22 cellular contexts compared by ENCODE assay signal in the genomic region with DNA sequence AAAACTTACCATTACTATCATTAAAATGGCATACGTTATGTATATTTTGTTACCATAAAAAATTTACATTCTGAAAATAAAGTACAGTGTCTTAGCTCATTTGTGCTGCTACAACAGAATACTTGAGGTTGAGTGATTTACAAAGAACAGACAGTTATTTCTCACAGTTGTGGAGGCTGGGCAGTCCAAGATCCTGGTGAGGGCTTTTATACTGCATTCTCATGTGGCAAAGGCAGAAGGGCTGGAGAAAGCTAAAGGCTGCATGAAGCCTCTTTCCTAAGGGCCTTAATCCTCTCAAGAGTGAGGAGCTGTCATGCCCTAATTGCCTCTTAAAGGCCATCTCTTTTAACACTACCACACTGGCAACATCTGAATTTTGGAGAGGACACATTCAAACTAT. TPM values are rescaled to one million over a fixed set of nuclear protein-coding genes. Genes with fewer than 3 reads are reported as not detected.
"Had no signal": no experiment of that assay in that cellular context is flagged by ENCODE, and none has a peak within 500 bp of the region (broad histone marks: within the 10 kb centered on the region; RNA-seq: fewer than 3 reads in every experiment).

No MANE protein-coding gene starts in this region.

- H3K4me3 ChIP-seq: SJCRH30 had no signal

- H3K9me3 ChIP-seq: SJCRH30 had no signal

- DNase-seq: Kasumi-1, KG1, MM.1S, NCI-H1092 treated with DMSO at 0.1 percent for 48 hours, NCI-H1436, NCI-H187, NCI-H2029, NCI-H2081 treated with DMSO at 0.1 percent for 48 hours, NCI-H2227 treated with DMSO at 0.1 percent for 48 hours, NCI-H526, PC-3, SHP77, SJCRH30, T-helper 1 cell had no signal

- H3K27ac ChIP-seq: HL-60, RWPE1, SJCRH30 had no signal

- ATAC-seq: Panc1, PC-3, SK-N-SH treated with all-trans-retinoic acid at 6 μM for 48 hours had no signal

- FAIRE-seq: HTR-8/SVneo had no signal

- H3K36me3 ChIP-seq: SJCRH30 had no signal

RNA-seq across cellular contexts. Expression of gene GGTLC2, which starts 13.3 kb away (rescaled TPM):
- total RNA-seq: M059J, NCI-H460, OCI-LY7, PC-3, SJCRH30 had no signal
